Comparison of ENCODE assay signal across 8 cellular contexts in the genomic region with DNA sequence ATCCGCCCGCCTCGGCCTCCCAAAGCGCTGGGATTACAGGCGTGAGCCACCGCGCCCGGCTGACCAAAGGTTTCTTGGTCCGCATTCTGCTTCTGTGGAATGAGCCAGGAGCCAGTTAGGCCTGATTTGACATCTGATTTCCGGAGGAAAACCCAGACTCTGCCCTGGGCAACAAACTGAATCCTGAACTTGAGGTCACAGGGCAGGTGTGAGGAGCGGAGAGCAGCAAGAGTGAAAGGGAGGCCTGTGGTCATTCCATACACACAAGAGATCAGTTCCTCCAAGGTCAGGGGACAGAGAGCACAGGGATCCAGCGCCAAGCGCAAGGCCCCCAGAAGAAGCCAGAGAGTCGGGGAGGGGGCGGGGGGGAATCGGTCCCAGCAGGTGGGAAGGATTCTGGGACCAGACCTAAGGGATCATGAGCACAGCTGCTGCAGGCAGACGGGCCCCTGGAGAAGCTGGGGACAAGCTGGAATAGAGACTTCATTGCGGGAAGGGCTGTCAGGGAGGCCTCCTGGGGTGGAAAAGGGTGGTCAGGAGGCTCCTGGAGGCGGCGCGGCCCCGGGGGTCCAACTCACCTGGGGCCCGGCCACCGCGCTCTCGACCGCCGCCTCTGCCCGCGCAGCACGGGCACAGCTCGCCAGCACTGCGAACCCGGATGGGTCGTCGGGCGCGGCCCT. TPM values are rescaled to one million over a fixed set of nuclear protein-coding genes. Genes with fewer than 3 reads are reported as not detected.
A peak's percentile ranks its signal among the peaks of the same experiment; 100 is the strongest.
DNase-seq lines count a peak whose midpoint lies in the region; ATAC-seq, FAIRE-seq and TF ChIP-seq lines count a peak whose summit lies in the region.

No MANE protein-coding gene starts in this region.

- DNase-seq in GM10266 (ENCODE audit: extremely low spot score) (no peak), caudate nucleus (lab: John Stamatoyannopoulos, UW) (no peak), memory B cell (ENCODE audit: low spot score in 2 of 2) (no peak), vagina (ENCODE audit: extremely low spot score in 2 of 2) (no peak), H54 (ENCODE audit: insufficient read length, low spot score) (no peak), frontal cortex (ENCODE audit: low spot score in 2 of 2) (no peak), iPS-NIHi7 (ENCODE audit: extremely low spot score) (no peak)

- peak overlapping the region; percentile 15; the same call in 1 of the 2 replicates for H3K9ac ChIP-seq in KMS-11

- H3K27ac ChIP-seq in KMS-11 (no peak overlapping the region), caudate nucleus (ENCODE audit: low read depth, low read length) (peak overlapping the region; percentile 70), vagina (peak overlapping the region; percentile 96)

- FAIRE-seq in H54 (lab: Jason Lieb, UNC) (no peak), frontal cortex (lab: Jason Lieb, UNC) (no peak)

- H3K79me2 ChIP-seq in KMS-11 (ENCODE audit: insufficient read depth, low read depth) = no peaks in the 10 kb centered on the region; the same call in 1 of the 2 replicates

- no peaks in the 10 kb centered on the region for H3K27me3 ChIP-seq in KMS-11 (ENCODE audit: insufficient read depth, low read depth)
- H3K27me3 ChIP-seq in vagina = no peaks in the 10 kb centered on the region

- peaks cover 25% of the 10 kb centered on the region for H3K4me1 Mint-ChIP-seq in memory B cell

- no peak overlapping the region for H3K4me3 ChIP-seq in KMS-11 (IDR thresholded peaks at IDR 0.05; ENCODE audit: insufficient read depth, low read depth, low read length)
- H3K4me3 ChIP-seq in vagina = peak overlapping the region; percentile 78 to 99

- no peak for TF ChIP-seq POLR2A in vagina (IDR thresholded peaks at IDR 0.05)
- no peak for TF ChIP-seq POLR2A in H54 (IDR thresholded peaks at IDR 0.05; ENCODE audit: low read depth, low read length)

- ATAC-seq in memory B cell (ENCODE audit: low read depth) = peak; percentile 15

- no peaks in the 10 kb centered on the region for H3K36me3 ChIP-seq in KMS-11 (ENCODE audit: insufficient read depth)
- peaks cover 0 to 9% of the 10 kb centered on the region in 2 donors for H3K36me3 ChIP-seq in vagina

- peaks cover 2% of the 10 kb centered on the region for H3K36me3 Mint-ChIP-seq in memory B cell

- peak; percentile 1 for TF ChIP-seq CTCF in GM10266 (IDR thresholded peaks at IDR 0.05; ENCODE audit: control insufficient read depth, insufficient read depth, low read depth, missing control alignments)
- no peak for TF ChIP-seq CTCF in KMS-11 (conservative IDR thresholded peaks at IDR 0.05; ENCODE audit: low read depth, low read length)
- TF ChIP-seq CTCF in vagina (IDR thresholded peaks at IDR 0.05) = no peak

- peak overlapping the region; percentile 52 for H3K4me2 ChIP-seq in KMS-11

- no peaks in the 10 kb centered on the region for H3K9me3 ChIP-seq in vagina

- peak overlapping the region; percentile 95 for H3K4me3 Mint-ChIP-seq in memory B cell

- H2AFZ ChIP-seq in KMS-11 (ENCODE audit: low read depth) = peak overlapping the region; percentile 57

- intact Hi-C loops in vagina (cut with DNase I) = no loop called here

- H3K9me3 Mint-ChIP-seq in memory B cell = peaks cover 1% of the 10 kb centered on the region

- H3K4me1 ChIP-seq in KMS-11 (ENCODE audit: low read depth, poor library complexity, severe bottlenecking) (peaks cover 23% of the 10 kb centered on the region), vagina (peaks cover 44% of the 10 kb centered on the region)

- H3K27ac Mint-ChIP-seq in memory B cell = peak overlapping the region; percentile 70

- H3K27me3 Mint-ChIP-seq in memory B cell = no peaks in the 10 kb centered on the region

- H4K20me1 ChIP-seq in KMS-11 (ENCODE audit: insufficient read depth) = no peaks in the 10 kb centered on the region

RNA-seq across cellular contexts. Expression of gene SHPK, which starts 0.4 kb away (rescaled TPM):
- total RNA-seq in vagina = 14.0 TPM
- 8.6 TPM for total RNA-seq in frontal cortex

RNA-seq across cellular contexts. Expression of gene CTNS, which starts 0.9 kb away (rescaled TPM):
- total RNA-seq in vagina = 35.6 TPM
- 5.7 TPM for total RNA-seq in frontal cortex

RNA-seq across cellular contexts. Expression of gene TRPV1, which starts 26.4 kb away (rescaled TPM):
- total RNA-seq in vagina = 7.6 TPM
- 4.5 TPM for total RNA-seq in frontal cortex

RNA-seq across cellular contexts. Expression of gene TAX1BP3, which starts 32.8 kb away (rescaled TPM):
- total RNA-seq in vagina (78.1 TPM), frontal cortex (26.9 TPM)

RNA-seq across cellular contexts. Expression of gene EMC6, which starts 33.0 kb away (rescaled TPM):
- total RNA-seq in vagina (18.9 TPM), frontal cortex (7.3 TPM)
